In the genomic region with DNA sequence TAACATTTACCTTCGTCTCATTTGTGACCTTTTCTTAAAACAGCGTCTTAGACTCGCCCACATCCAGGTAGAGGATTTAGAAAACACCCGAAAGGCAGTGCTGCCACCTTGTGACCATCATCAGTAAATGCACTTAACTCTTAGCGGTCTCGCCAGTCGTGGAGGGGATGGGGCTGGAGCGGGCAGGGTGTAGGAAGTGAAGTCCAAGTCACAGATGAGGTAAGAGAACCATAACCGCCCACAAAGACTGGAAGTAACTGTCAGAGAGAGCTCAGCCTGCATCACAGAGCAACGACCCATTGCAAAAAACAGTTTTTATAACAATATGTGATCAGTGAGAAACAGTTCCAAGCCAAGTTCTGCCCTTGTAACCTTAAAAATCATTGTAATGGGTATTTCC, we compare ENCODE assay signal across 8 cellular contexts. TPM values are rescaled to one million over a fixed set of nuclear protein-coding genes. Genes with fewer than 3 reads are reported as not detected.
DNase-seq lines count a peak whose midpoint lies in the region; ATAC-seq and TF ChIP-seq lines count a peak whose summit lies in the region.

No MANE protein-coding gene starts in this region.

- H3K4me1 ChIP-seq in CD8-positive, alpha-beta T cell (ENCODE audit: insufficient read depth, low read length): peaks cover 13% of the 10 kb centered on the region
- no peaks in the 10 kb centered on the region for H3K4me1 ChIP-seq in effector memory CD4-positive, alpha-beta T cell (ENCODE audit: control insufficient read depth, insufficient read depth, low read length, poor library complexity, severe bottlenecking)

- H3K36me3 ChIP-seq in CD8-positive, alpha-beta T cell (ENCODE audit: insufficient read depth, low read length): no peaks in the 10 kb centered on the region
- H3K36me3 ChIP-seq in effector memory CD4-positive, alpha-beta T cell (ENCODE audit: control insufficient read depth, insufficient read depth, low read length): no peaks in the 10 kb centered on the region

- peak overlapping the region; percentile 24 for H3K4me3 Mint-ChIP-seq in CD8-positive, alpha-beta T cell
- no peak overlapping the region for H3K4me3 Mint-ChIP-seq in mesothelial cell of epicardium

- intact Hi-C loops in CD8-positive, alpha-beta T cell (cut with DNase I, micrococcal nuclease): loop anchor here (1.0 to 5.0 kb wide), 3 partner anchors 32 to 143 kb away; no protein-coding TSS in a partner anchor

- no peak overlapping the region for H3K27ac ChIP-seq in CD8-positive, alpha-beta T cell (ENCODE audit: low read depth, low read length)
- H3K27ac ChIP-seq in effector memory CD4-positive, alpha-beta T cell (ENCODE audit: insufficient read depth, low read length, poor library complexity, severe bottlenecking): no peak overlapping the region

- no peaks in the 10 kb centered on the region for H3K9me3 Mint-ChIP-seq in CD8-positive, alpha-beta T cell
- H3K9me3 Mint-ChIP-seq in mesothelial cell of epicardium: peaks cover 10% of the 10 kb centered on the region

- POLR2A ChIA-PET in CD8-positive, alpha-beta T cell (lab: Charles Lee): interaction anchor here (1.4 kb wide), 1 partner anchor 32 kb away, joined by 4 read pairs; no protein-coding TSS in a partner anchor

- peak; percentile 82 for TF ChIP-seq CTCF in CD8-positive, alpha-beta T cell (IDR thresholded peaks at IDR 0.05)
- peak; percentile 74 for TF ChIP-seq CTCF in mesothelial cell of epicardium (IDR thresholded peaks at IDR 0.05; ENCODE audit: unreplicated experiment)

- H3K27me3 Mint-ChIP-seq in CD8-positive, alpha-beta T cell (ENCODE audit: low read depth): peaks cover 51% of the 10 kb centered on the region
- H3K27me3 Mint-ChIP-seq in mesothelial cell of epicardium (ENCODE audit: low read depth): peaks cover 20% of the 10 kb centered on the region

- no peaks in the 10 kb centered on the region for H3K27me3 ChIP-seq in CD8-positive, alpha-beta T cell (ENCODE audit: insufficient read depth, low read length)
- peaks cover 10% of the 10 kb centered on the region for H3K27me3 ChIP-seq in effector memory CD4-positive, alpha-beta T cell (replicated peaks; ENCODE audit: control insufficient read depth, insufficient read depth, low read length, poor library complexity, severe bottlenecking)

- no peak overlapping the region for H3K27ac Mint-ChIP-seq in CD8-positive, alpha-beta T cell
- no peak overlapping the region for H3K27ac Mint-ChIP-seq in mesothelial cell of epicardium

- H3K36me3 Mint-ChIP-seq in CD8-positive, alpha-beta T cell: no peaks in the 10 kb centered on the region
- no peaks in the 10 kb centered on the region for H3K36me3 Mint-ChIP-seq in mesothelial cell of epicardium

- CTCF ChIA-PET in CD8-positive, alpha-beta T cell (lab: Charles Lee): interaction anchor here (0.6 to 15.1 kb wide), 15 partner anchors 9 to 298 kb away, joined by 3 to 312 read pairs (median 7); partner anchors contain the start of genes CEACAM3 and CEACAM6

- no peaks in the 10 kb centered on the region for H3K9me3 ChIP-seq in CD8-positive, alpha-beta T cell (ENCODE audit: low read length)
- no peaks in the 10 kb centered on the region for H3K9me3 ChIP-seq in effector memory CD4-positive, alpha-beta T cell (ENCODE audit: control insufficient read depth, low read length)

- ATAC-seq in CD8-positive, alpha-beta T cell: peak; percentile 98

- peaks cover 16% of the 10 kb centered on the region for H3K4me1 Mint-ChIP-seq in CD8-positive, alpha-beta T cell (ENCODE audit: low read depth)
- no peaks in the 10 kb centered on the region for H3K4me1 Mint-ChIP-seq in mesothelial cell of epicardium

- no peak overlapping the region for H3K4me3 ChIP-seq in CD8-positive, alpha-beta T cell (ENCODE audit: low read depth, low read length)
- no peak overlapping the region for H3K4me3 ChIP-seq in effector memory CD4-positive, alpha-beta T cell (ENCODE audit: insufficient read depth, low read depth, low read length, poor library complexity, severe bottlenecking)

- peak; percentile 43 to 78 (median 70) for DNase-seq in CD8-positive, alpha-beta T cell
- peak; percentile 86 for DNase-seq in HPDE6-E6E7 (ENCODE audit: extremely low spot score)
- peak; percentile 85 for DNase-seq in NCI-H748 treated with DMSO at 0.1 percent for 48 hours (lab: John Stamatoyannopoulos, UW)
- DNase-seq in activated CD4-positive, alpha-beta T cell treated with anti-CD3 and anti-CD28 coated beads, Interleukin-2, amount 50 U/mL, for 4 hours: peak; percentile 61 to 63
- peak; percentile 37 to 58 (median 48) for DNase-seq in effector memory CD4-positive, alpha-beta T cell
- peak in 1 of 2 experiments; percentile 53 for DNase-seq in mesothelial cell of epicardium (ENCODE audit: low spot score in 2 of 2, unreplicated experiment in 2 of 2)
- peak; percentile 76 for DNase-seq in stimulated activated CD8-positive, alpha-beta memory T cell treated with anti-CD3 and anti-CD28 coated beads, Interleukin-4, amount 100 ng/mL, for 48 hours
- no peak for DNase-seq in GOT3 (lab: John Stamatoyannopoulos, UW)

RNA-seq across cellular contexts. Expression of gene CEACAM3, which starts 10.7 kb away (rescaled TPM):
- not detected for total RNA-seq in CD8-positive, alpha-beta T cell
- not detected in 3 replicates for total RNA-seq in mesothelial cell of epicardium

RNA-seq across cellular contexts. Expression of gene CEACAM6, which starts 30.3 kb away (rescaled TPM):
- not detected for total RNA-seq in CD8-positive, alpha-beta T cell
- total RNA-seq in mesothelial cell of epicardium: not detected in 3 replicates

RNA-seq across cellular contexts. Expression of gene LYPD4, which starts 58.8 kb away (rescaled TPM):
- not detected for total RNA-seq in CD8-positive, alpha-beta T cell
- not detected in 3 replicates for total RNA-seq in mesothelial cell of epicardium

RNA-seq across cellular contexts. Expression of gene DMRTC2, which starts 59.2 kb away (rescaled TPM):
- total RNA-seq in CD8-positive, alpha-beta T cell: not detected
- total RNA-seq in mesothelial cell of epicardium: not detected in 3 replicates
